9 cellular contexts compared by ENCODE assay signal in the genomic region with DNA sequence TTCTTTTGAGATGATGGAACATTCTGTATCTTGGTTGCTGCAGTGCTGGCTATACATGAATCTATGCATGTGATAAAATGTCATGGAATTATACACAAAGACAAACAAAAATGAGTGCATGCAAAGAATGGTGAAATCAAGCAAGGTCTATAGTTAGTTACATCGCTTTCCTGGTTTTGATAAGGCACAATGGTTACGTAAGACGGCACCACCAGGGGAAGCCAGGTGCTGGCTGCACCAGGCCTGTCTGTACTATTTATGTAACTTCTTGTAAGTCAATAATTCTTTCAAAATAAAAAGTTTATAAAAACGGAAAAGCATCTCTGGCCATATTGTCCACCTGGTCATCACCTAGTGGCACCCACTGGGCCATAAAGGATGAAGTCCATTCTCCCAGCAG.
"Had no signal": no experiment of that assay in that cellular context is flagged by ENCODE, and none has a peak within 500 bp of the region (broad histone marks: within the 10 kb centered on the region; RNA-seq: fewer than 3 reads in every experiment).

No MANE protein-coding gene starts in this region.

- H3K9me3 ChIP-seq: right lobe of liver, thoracic aorta, upper lobe of right lung had no signal

- H3K36me3 ChIP-seq: right lobe of liver, thoracic aorta, upper lobe of right lung had no signal

- H3K27ac Mint-ChIP-seq: activated CD4-positive, alpha-beta memory T cell treated with anti-CD3 and anti-CD28 coated beads, Interleukin-2, amount 10 ng/mL, durations not matched to agents 7 days and 5 days; activated CD8-positive, alpha-beta memory T cell treated with anti-CD3 and anti-CD28 coated beads, Interleukin-2, amount 10 ng/mL, durations not matched to agents 7 days and 5 days; endodermal cell; T-cell had no signal

- H3K4me3 ChIP-seq: right lobe of liver, thoracic aorta, upper lobe of right lung had no signal

- H3K36me3 Mint-ChIP-seq: activated CD8-positive, alpha-beta memory T cell treated with anti-CD3 and anti-CD28 coated beads, Interleukin-2, amount 10 ng/mL, durations not matched to agents 7 days and 5 days; activated naive CD8-positive, alpha-beta T cell treated with anti-CD3 and anti-CD28 coated beads for 36 hours; T-cell had no signal

- H3K4me3 Mint-ChIP-seq: activated CD4-positive, alpha-beta memory T cell treated with anti-CD3 and anti-CD28 coated beads, Interleukin-2, amount 10 ng/mL, durations not matched to agents 7 days and 5 days; activated CD8-positive, alpha-beta memory T cell treated with anti-CD3 and anti-CD28 coated beads, Interleukin-2, amount 10 ng/mL, durations not matched to agents 7 days and 5 days; activated naive CD8-positive, alpha-beta T cell treated with anti-CD3 and anti-CD28 coated beads for 36 hours; endodermal cell; T-cell had no signal

- H3K27me3 ChIP-seq: right lobe of liver, upper lobe of right lung had no signal

- H3K27ac ChIP-seq: epithelial cell of prostate, right lobe of liver, thoracic aorta, upper lobe of right lung had no signal

- H3K9me3 Mint-ChIP-seq: activated CD4-positive, alpha-beta memory T cell treated with anti-CD3 and anti-CD28 coated beads, Interleukin-2, amount 10 ng/mL, durations not matched to agents 7 days and 5 days; activated naive CD8-positive, alpha-beta T cell treated with anti-CD3 and anti-CD28 coated beads for 36 hours; endodermal cell; T-cell had no signal
